In genomic region chr1:63405987-63406386, GRCh38 we compare ENCODE assay signal across 8 cellular contexts.
"Had no signal": no experiment of that assay in that cellular context is flagged by ENCODE, and none has a peak within 500 bp of the region (broad histone marks: within the 10 kb centered on the region; RNA-seq: fewer than 3 reads in every experiment).

No MANE protein-coding gene starts in this region.

- H3K27ac ChIP-seq: HL-60 had no signal

- H3K4me2 ChIP-seq: GM23338 had no signal

- H3K4me3 ChIP-seq: GM23338 had no signal

- H2AFZ ChIP-seq: GM23338 had no signal

- ATAC-seq: GM23338 had no signal

- FAIRE-seq: H1, H54 had no signal

- DNase-seq: H9, HCEC 1CT, Kasumi-1, KG1 had no signal
